8 cellular contexts compared by ENCODE assay signal in genomic region chr1:3746784-3747521, GRCh38. TPM values are rescaled to one million over a fixed set of nuclear protein-coding genes. Genes with fewer than 3 reads are reported as not detected.
A peak's percentile ranks its signal among the peaks of the same experiment; 100 is the strongest.
DNase-seq lines count a peak whose midpoint lies in the region; ATAC-seq, FAIRE-seq and TF ChIP-seq lines count a peak whose summit lies in the region.

No MANE protein-coding gene starts in this region.

- TF ChIP-seq POLR2A in GM12892 (IDR thresholded peaks at IDR 0.05; ENCODE audit: low read depth, low read length) = peak; percentile 46; the same call in 1 of the 2 replicates

- peak overlapping the region; percentile 53 for H3K4me3 ChIP-seq in epithelial cell of esophagus (ENCODE audit: low read length)

- peak; percentile 70 for FAIRE-seq in GM12892 (lab: Jason Lieb, UNC)

- peak; percentile 96 for DNase-seq in GM12892 (ENCODE audit: insufficient read length)
- DNase-seq in NCI-H82 treated with DMSO at 0.1 percent for 48 hours (lab: John Stamatoyannopoulos, UW; ENCODE audit: unreplicated experiment) = peak; percentile 64
- DNase-seq in activated CD8-positive, alpha-beta memory T cell treated with anti-CD3 and anti-CD28 coated beads, Interleukin-2, amount 50 U/mL, for 48 hours = peak; percentile 95
- peak; percentile 80 for DNase-seq in epithelial cell of esophagus (ENCODE audit: low read depth)
- peak; percentile 66 for DNase-seq in middle frontal gyrus (ENCODE audit: extremely low spot score, low spot score)
- peak; percentile 66 for DNase-seq in stimulated activated CD8-positive, alpha-beta memory T cell treated with anti-CD3 and anti-CD28 coated beads, Interleukin-2, amount 100 ng/mL, for 1 hour (ENCODE audit: low read depth in 2 of 2)
- no peak for DNase-seq in SW480 (ENCODE audit: low spot score)

- TF ChIP-seq CTCF in epithelial cell of esophagus (IDR thresholded peaks at IDR 0.05; ENCODE audit: insufficient read depth, low read depth, low read length, missing control alignments) = no peak

- peak; percentile 76 for ATAC-seq in HG03135 (IDR thresholded peaks at IDR 0.05; ENCODE audit: unreplicated experiment)

RNA-seq across cellular contexts. Expression of gene CCDC27, which starts 5.3 kb away (rescaled TPM):
- not detected for polyA plus RNA-seq in GM12892 (2012; ENCODE audit: missing spikeins)

RNA-seq across cellular contexts. Expression of gene SMIM1, which starts 25.6 kb away (rescaled TPM):
- not detected for polyA plus RNA-seq in GM12892 (2012; ENCODE audit: missing spikeins)

RNA-seq across cellular contexts. Expression of gene LRRC47, which starts 49.3 kb away (rescaled TPM):
- polyA plus RNA-seq in GM12892 (2012; ENCODE audit: missing spikeins) = 25.2 TPM
